Comparison of ENCODE assay signal across 19 cellular contexts in genomic region chr9:132568787-132569186, GRCh38. TPM values are rescaled to one million over a fixed set of nuclear protein-coding genes. Genes with fewer than 3 reads are reported as not detected.
"Had no signal": no experiment of that assay in that cellular context is flagged by ENCODE, and none has a peak within 500 bp of the region (broad histone marks: within the 10 kb centered on the region; RNA-seq: fewer than 3 reads in every experiment).

No MANE protein-coding gene starts in this region.

RNA-seq across cellular contexts. Expression of gene BARHL1, which starts 13.6 kb away (rescaled TPM):
- total RNA-seq: activated naive CD4-positive, alpha-beta T cell treated with anti-CD3 and anti-CD28 coated beads for 36 hours; activated naive CD4-positive, alpha-beta T cell treated with anti-CD3 and anti-CD28 coated beads, Interleukin-2, amount 50 U/mL, for 72 hours; activated naive CD8-positive, alpha-beta T cell treated with anti-CD3 and anti-CD28 coated beads for 36 hours; activated naive CD8-positive, alpha-beta T cell treated with anti-CD3 and anti-CD28 coated beads, Interleukin-2, amount 10 ng/mL, durations not matched to agents 7 days and 5 days; activated T-cell treated with anti-CD3 and anti-CD28 coated beads, Interleukin-2, amount 50 U/mL, for 72 hours; activated T-helper 1 cell treated with anti-CD3 and anti-CD28 coated beads, Interleukin-12 subunit alpha, Interleukin-12 subunit beta, Interleukin-2, Interleukin-4 antibody, amounts not matched to agents 30 ng/mL and 10 ng/mL and 1 ng/mL, durations not matched to agents 14 hours and 24 hours and 36 hours; activated T-helper 17 cell treated with anti-CD3 and anti-CD28 coated beads, Interleukin-2, amount 50 U/mL, for 72 hours; activated T-helper 2 cell treated with anti-CD3 and anti-CD28 coated beads, Interferon-gamma antibody, Interleukin-2, Interleukin-4, amounts not matched to agents 10 μg/mL and 5 μg/mL and 100 μg/mL, durations not matched to agents 14 hours and 24 hours and 36 hours; adrenal gland; aorta; ascending aorta; astrocyte; body of pancreas; breast epithelium; bronchial epithelial cell; cardiac muscle cell; cardiac septum; chondrocyte; colonic mucosa had no signal
